ENCODE assay signal across 8 cellular contexts in genomic region chr1:35031103-35031452, GRCh38. TPM values are rescaled to one million over a fixed set of nuclear protein-coding genes. Genes with fewer than 3 reads are reported as not detected.
DNase-seq lines count a peak whose midpoint lies in the region; ATAC-seq and TF ChIP-seq lines count a peak whose summit lies in the region.

No MANE protein-coding gene starts in this region.

- H3K36me3 ChIP-seq in tibial artery: peaks cover 0 to 7% (median 0%) of the 10 kb centered on the region in 3 donors

- intact Hi-C loops in tibial artery (cut with DNase I; ENCODE audit: low total_unique reads): loop anchor here (10.0 kb wide), 1 partner anchor 46 kb away; the partner anchor contains the start of gene TMEM35B

- H3K4me1 ChIP-seq in tibial artery: peaks cover 0 to 27% (median 14%) of the 10 kb centered on the region in 4 donors

- peaks cover 0 to 5% (median 0%) of the 10 kb centered on the region in 3 donors for H3K9me3 ChIP-seq in tibial artery

- H3K27me3 ChIP-seq in tibial artery: no peaks in the 10 kb centered on the region

- peak overlapping the region; percentile 90 for H3K4me3 Mint-ChIP-seq in activated T-helper 17 cell treated with anti-CD3 and anti-CD28 coated beads, Interleukin-2, amount 50 U/mL, for 72 hours

- peak; percentile 32 to 45 for DNase-seq in NCI-H526 (lab: John Stamatoyannopoulos, UW)
- DNase-seq in NCI-H526 treated with DMSO at 0.1 percent for 48 hours (lab: John Stamatoyannopoulos, UW): no peak
- DNase-seq in NCI-H510A treated with DMSO at 0.1 percent for 48 hours (lab: John Stamatoyannopoulos, UW): peak; percentile 94
- DNase-seq in foreskin fibroblast: peak; percentile 24 to 71
- DNase-seq in omental fat pad (ENCODE audit: low spot score): no peak
- DNase-seq in tibial artery: no peak

- no peaks in the 10 kb centered on the region for H3K27me3 Mint-ChIP-seq in activated T-helper 17 cell treated with anti-CD3 and anti-CD28 coated beads, Interleukin-2, amount 50 U/mL, for 72 hours

- H3K4me3 ChIP-seq in foreskin fibroblast (ENCODE audit: low read depth in 1 of 2, low read length in 2 of 2): peak overlapping the region; percentile 82 to 98
- H3K4me3 ChIP-seq in tibial artery: peak overlapping the region; percentile 64 to 69

- peak overlapping the region; percentile 87 to 91 for H3K27ac ChIP-seq in tibial artery

- ATAC-seq in activated T-helper 17 cell treated with anti-CD3 and anti-CD28 coated beads, Interleukin-2, amount 50 U/mL, for 72 hours (replicated peaks): peak; percentile 63
- ATAC-seq in omental fat pad (ENCODE audit: low FRiP score) (peak; percentile 52), HG03196 (IDR thresholded peaks at IDR 0.05; ENCODE audit: unreplicated experiment) (no peak)

- peaks cover 6% of the 10 kb centered on the region for H3K4me1 Mint-ChIP-seq in activated T-helper 17 cell treated with anti-CD3 and anti-CD28 coated beads, Interleukin-2, amount 50 U/mL, for 72 hours

- peaks cover 33% of the 10 kb centered on the region for H3K36me3 Mint-ChIP-seq in activated T-helper 17 cell treated with anti-CD3 and anti-CD28 coated beads, Interleukin-2, amount 50 U/mL, for 72 hours (ENCODE audit: low read depth)

- peak overlapping the region; percentile 96 for H3K27ac Mint-ChIP-seq in activated T-helper 17 cell treated with anti-CD3 and anti-CD28 coated beads, Interleukin-2, amount 50 U/mL, for 72 hours

- H3K9me3 Mint-ChIP-seq in activated T-helper 17 cell treated with anti-CD3 and anti-CD28 coated beads, Interleukin-2, amount 50 U/mL, for 72 hours: peaks cover 3% of the 10 kb centered on the region

- TF ChIP-seq CTCF in foreskin fibroblast (IDR thresholded peaks at IDR 0.05; ENCODE audit: low read depth, low read length) (no peak), omental fat pad (IDR thresholded peaks at IDR 0.05) (no peak), tibial artery (IDR thresholded peaks at IDR 0.05) (no peak)

RNA-seq across cellular contexts. Expression of gene ZMYM6, which starts 0.7 kb away (rescaled TPM):
- 10 to 100 TPM; 14.4 to 24.8 TPM for total RNA-seq in activated T-helper 17 cell treated with anti-CD3 and anti-CD28 coated beads, Interleukin-2, amount 50 U/mL, for 72 hours
- 10 to 100 TPM in 3 of 4 donors, 1 to 10 TPM in 1; 8.0 to 21.4 (median 12.8) TPM for total RNA-seq in omental fat pad

RNA-seq across cellular contexts. Expression of gene TMEM35B, which starts 45.9 kb away (rescaled TPM):
- 10 to 100 TPM; 13.1 to 17.3 TPM for total RNA-seq in activated T-helper 17 cell treated with anti-CD3 and anti-CD28 coated beads, Interleukin-2, amount 50 U/mL, for 72 hours
- 10 to 100 TPM; 31.5 to 61.0 (median 48.8) TPM for total RNA-seq in omental fat pad

RNA-seq across cellular contexts. Expression of gene ZMYM1, which starts 48.1 kb away (rescaled TPM):
- 1 to 10 TPM; 1.8 to 3.5 TPM for total RNA-seq in activated T-helper 17 cell treated with anti-CD3 and anti-CD28 coated beads, Interleukin-2, amount 50 U/mL, for 72 hours
- 10 to 100 TPM in 1 of 4 donors, 1 to 10 TPM in 3; 3.7 to 23.3 (median 6.9) TPM for total RNA-seq in omental fat pad

Comparison
In these comparisons a context has a peak if more than half of its experiments do, and no peak if none do; other contexts are left out.
1. DNase-seq: peak in NCI-H526 (2 of 2), NCI-H510A treated with DMSO at 0.1 percent for 48 hours (single experiment) and foreskin fibroblast (2 of 2); none in NCI-H526 treated with DMSO at 0.1 percent for 48 hours (single experiment), omental fat pad (single experiment) and tibial artery (0 of 2).